8 cellular contexts compared by ENCODE assay signal in the genomic region with DNA sequence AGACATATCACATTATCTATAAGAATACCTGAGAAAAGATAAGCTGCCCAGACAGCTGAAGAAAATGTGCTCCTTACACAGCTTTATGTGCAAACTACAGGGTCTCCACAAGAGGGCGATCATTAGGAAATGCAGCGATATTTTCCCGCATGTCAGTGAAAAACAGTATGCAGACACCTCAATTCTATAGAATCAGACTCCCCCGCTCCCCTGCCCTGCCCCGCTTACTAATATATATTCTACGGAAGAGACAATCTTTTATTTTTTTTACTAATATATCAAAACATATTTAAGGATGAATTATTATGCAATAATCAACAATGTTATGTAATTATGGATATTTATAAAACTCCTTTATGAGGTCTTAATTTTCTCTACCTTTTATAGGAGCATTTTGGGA.
DNase-seq lines count a peak whose midpoint lies in the region; ATAC-seq and TF ChIP-seq lines count a peak whose summit lies in the region.

No MANE protein-coding gene starts in this region.

- WGBS in gastroesophageal sphincter (ENCODE audit: low coverage in 1 of 2), 2 donors = 9 to 12% methylated on average over 6 of the region's 6 CpGs

- H3K9me3 Mint-ChIP-seq in WTC11 = no peaks in the 10 kb centered on the region

- H3K4me3 Mint-ChIP-seq in WTC11 = no peak overlapping the region

- H3K4me1 Mint-ChIP-seq in WTC11 = peaks cover 40% of the 10 kb centered on the region

- H3K36me3 Mint-ChIP-seq in WTC11 = no peaks in the 10 kb centered on the region

- no peak overlapping the region for H3K27ac Mint-ChIP-seq in WTC11

- no peaks in the 10 kb centered on the region for H3K27me3 ChIP-seq in gastroesophageal sphincter
- H3K27me3 ChIP-seq in effector memory CD4-positive, alpha-beta T cell (replicated peaks; ENCODE audit: control insufficient read depth, insufficient read depth, low read length, poor library complexity, severe bottlenecking) = no peaks in the 10 kb centered on the region

- POLR2A ChIA-PET in WTC11 (lab: Charles Lee) = interaction anchor here (0.9 to 1.0 kb wide), 2 partner anchors 25 to 43 kb away, joined by 3 read pairs; no protein-coding TSS in a partner anchor

- ATAC-seq in GM18517 (IDR thresholded peaks at IDR 0.05; ENCODE audit: unreplicated experiment) (peak; percentile 92), HG02973 (IDR thresholded peaks at IDR 0.05; ENCODE audit: unreplicated experiment) (peak; percentile 95), WTC11 (peak; percentile 65), gastroesophageal sphincter (no peak)

- DNase-seq in NCI-H2107 (lab: John Stamatoyannopoulos, UW) (peak; percentile 53), WTC11 (ENCODE audit: low spot score) (peak; percentile 59), renal cortical epithelial cell (ENCODE audit: low read depth) (peak; percentile 44)
- DNase-seq in effector memory CD4-positive, alpha-beta T cell = no peak

- no peak for TF ChIP-seq POLR2A in gastroesophageal sphincter (IDR thresholded peaks at IDR 0.05)

- no peak overlapping the region for H3K27ac ChIP-seq in C4-2B
- H3K27ac ChIP-seq in gastroesophageal sphincter = no peak overlapping the region
- no peak overlapping the region for H3K27ac ChIP-seq in effector memory CD4-positive, alpha-beta T cell (ENCODE audit: insufficient read depth, low read length, poor library complexity, severe bottlenecking)

- CTCF ChIA-PET in WTC11 (lab: Charles Lee) = interaction anchor here (0.6 to 2.0 kb wide), 47 partner anchors 9 to 435 kb away, joined by 3 to 117 read pairs (median 4); no protein-coding TSS in a partner anchor

- peak; percentile 78 for TF ChIP-seq CTCF in C4-2B (conservative IDR thresholded peaks at IDR 0.05)
- TF ChIP-seq CTCF in WTC11 (IDR thresholded peaks at IDR 0.05) = peak; percentile 77
- TF ChIP-seq CTCF in gastroesophageal sphincter (IDR thresholded peaks at IDR 0.05) = peak; percentile 35 to 66 (median 54)

- H3K27me3 Mint-ChIP-seq in WTC11 (ENCODE audit: low read depth) = no peaks in the 10 kb centered on the region

- no peak for TF ChIP-seq EP300 in gastroesophageal sphincter (IDR thresholded peaks at IDR 0.05)

- no peaks in the 10 kb centered on the region for H3K4me1 ChIP-seq in gastroesophageal sphincter
- no peaks in the 10 kb centered on the region for H3K4me1 ChIP-seq in effector memory CD4-positive, alpha-beta T cell (ENCODE audit: control insufficient read depth, insufficient read depth, low read length, poor library complexity, severe bottlenecking)

- H3K4me3 ChIP-seq in gastroesophageal sphincter = no peak overlapping the region
- no peak overlapping the region for H3K4me3 ChIP-seq in effector memory CD4-positive, alpha-beta T cell (ENCODE audit: insufficient read depth, low read depth, low read length, poor library complexity, severe bottlenecking)

- no peaks in the 10 kb centered on the region for H3K9me3 ChIP-seq in gastroesophageal sphincter
- H3K9me3 ChIP-seq in effector memory CD4-positive, alpha-beta T cell (ENCODE audit: control insufficient read depth, low read length) = no peaks in the 10 kb centered on the region

- H3K36me3 ChIP-seq in gastroesophageal sphincter = no peaks in the 10 kb centered on the region
- H3K36me3 ChIP-seq in effector memory CD4-positive, alpha-beta T cell (ENCODE audit: control insufficient read depth, insufficient read depth, low read length) = no peaks in the 10 kb centered on the region

TF ChIP-seq in WTC11, 78 proteins besides CTCF, POLR2A, EP300 and RAD21:
- no peak for TF ChIP-seq GABPB1 (CRISPR knock-in tag; IDR thresholded peaks at IDR 0.05)
- TF ChIP-seq, protein P1, sequence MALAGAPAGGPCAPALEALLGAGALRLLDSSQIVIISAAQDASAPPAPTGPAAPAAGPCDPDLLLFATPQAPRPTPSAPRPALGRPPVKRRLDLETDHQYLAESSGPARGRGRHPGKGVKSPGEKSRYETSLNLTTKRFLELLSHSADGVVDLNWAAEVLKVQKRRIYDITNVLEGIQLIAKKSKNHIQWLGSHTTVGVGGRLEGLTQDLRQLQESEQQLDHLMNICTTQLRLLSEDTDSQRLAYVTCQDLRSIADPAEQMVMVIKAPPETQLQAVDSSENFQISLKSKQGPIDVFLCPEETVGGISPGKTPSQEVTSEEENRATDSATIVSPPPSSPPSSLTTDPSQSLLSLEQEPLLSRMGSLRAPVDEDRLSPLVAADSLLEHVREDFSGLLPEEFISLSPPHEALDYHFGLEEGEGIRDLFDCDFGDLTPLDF (CRISPR knock-in tag; IDR thresholded peaks at IDR 0.05) = no peak

Comparison
In these comparisons a context has a peak if more than half of its experiments do, and no peak if none do; other contexts are left out.
1. DNase-seq: peak in NCI-H2107 (single experiment), WTC11 (single experiment) and renal cortical epithelial cell (single experiment); none in effector memory CD4-positive, alpha-beta T cell (0 of 3).
2. Peak in every context shown above with its lines, with median percentiles within 50 percentile points of each other: CTCF ChIP-seq.